11 cellular contexts compared by ENCODE assay signal in the genomic region with DNA sequence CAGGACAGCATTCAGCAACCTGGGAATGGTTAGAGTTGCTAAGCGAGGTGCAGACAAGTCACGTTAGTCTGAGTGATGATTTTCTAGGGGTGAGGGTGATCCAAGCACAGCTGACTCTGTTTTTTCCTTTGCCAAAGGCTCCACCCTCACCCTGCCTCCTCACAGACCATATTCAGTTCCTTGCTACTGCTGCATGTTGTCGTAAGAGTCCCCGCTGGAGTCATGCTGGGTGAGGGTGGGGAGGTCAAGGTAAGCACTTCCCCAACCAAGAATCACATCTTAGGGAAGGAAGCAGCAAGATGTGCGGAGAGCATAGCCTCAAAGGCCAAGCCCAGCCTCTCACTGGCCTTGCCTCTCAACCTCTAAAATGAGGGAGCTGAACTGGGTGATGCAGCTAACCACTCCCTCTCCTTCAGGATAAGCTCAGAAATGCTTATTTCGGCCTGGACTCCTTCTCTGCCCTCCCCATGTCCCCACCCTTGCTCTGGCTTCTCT.
A peak's percentile ranks its signal among the peaks of the same experiment; 100 is the strongest.
DNase-seq lines count a peak whose midpoint lies in the region; ATAC-seq, FAIRE-seq and TF ChIP-seq lines count a peak whose summit lies in the region.
"Had no signal": no experiment of that assay in that cellular context is flagged by ENCODE, and none has a peak within 500 bp of the region (broad histone marks: within the 10 kb centered on the region; RNA-seq: fewer than 3 reads in every experiment).

No MANE protein-coding gene starts in this region.

- ATAC-seq in left lobe of liver, result peak; percentile 2
- no peak for ATAC-seq in GM21737 (IDR thresholded peaks at IDR 0.05; ENCODE audit: unreplicated experiment)
- no peak for ATAC-seq in HG02623 (IDR thresholded peaks at IDR 0.05; ENCODE audit: unreplicated experiment)
- no peak for ATAC-seq in HG03097 (IDR thresholded peaks at IDR 0.05; ENCODE audit: low FRiP score, unreplicated experiment)

- no peak for FAIRE-seq in GM19239 (lab: Jason Lieb, UNC)

- H3K4me1 ChIP-seq in HUES48 (ENCODE audit: control insufficient read depth, insufficient read depth, low read length), result peaks cover 53% of the 10 kb centered on the region
- peaks cover 26 to 94% (median 64%) of the 10 kb centered on the region in 6 donors for H3K4me1 ChIP-seq in spleen

- intact Hi-C loops in spleen (cut with DNase I; ENCODE audit: low total_unique reads), result no loop called here

- H3K4me3 ChIP-seq in HUES48 (ENCODE audit: low read depth, low read length) (no peak overlapping the region), cardiac fibroblast (replicated peaks in 1 of 2; ENCODE audit: low read depth in 2 of 2, low read length in 2 of 2) (no peak overlapping the region), spleen (no peak overlapping the region)

- no peak for TF ChIP-seq POLR2A in spleen (IDR thresholded peaks at IDR 0.05)

- TF ChIP-seq CTCF in cardiac fibroblast (IDR thresholded peaks at IDR 0.05; ENCODE audit: low read depth, low read length), result no peak
- TF ChIP-seq CTCF in spleen (IDR thresholded peaks at IDR 0.05 in 8 of 11, conservative IDR thresholded peaks at IDR 0.05 in 3 of 11), result no peak

- H3K36me3 ChIP-seq in HUES48 (ENCODE audit: control insufficient read depth, insufficient read depth, low read length) (no peaks in the 10 kb centered on the region), spleen (no peaks in the 10 kb centered on the region)

- peak; percentile 30 to 64 for DNase-seq in cardiac fibroblast (ENCODE audit: low read depth in 2 of 2)
- no peak for DNase-seq in left lobe of liver (ENCODE audit: low spot score)
- no peak for DNase-seq in spleen
- no peak for DNase-seq in GM19239 (ENCODE audit: insufficient read length, low spot score)
- DNase-seq: Karpas-422; OCI-M1; stimulated activated CD4-positive, alpha-beta T cell treated with anti-CD3 and anti-CD28 coated beads, Interleukin-12 subunit alpha, Interleukin-12 subunit beta, amount 100 ng/mL, for 4 hours had no signal

- WGBS in spleen, 5 donors, result 44 to 67% (median 51%) methylated on average over 6 of the region's 6 CpGs

- H3K9me3 ChIP-seq in HUES48 (ENCODE audit: control insufficient read depth, insufficient read depth, low read length) (no peaks in the 10 kb centered on the region), spleen (no peaks in the 10 kb centered on the region)

- H3K27ac ChIP-seq in HUES48 (ENCODE audit: low read depth, low read length) (peak overlapping the region; percentile 88), spleen (peak overlapping the region in 7 of 8 donors; percentile 48 to 91 (median 73))

- H3K27me3 ChIP-seq in HUES48 (ENCODE audit: control insufficient read depth, insufficient read depth, low read length) (no peaks in the 10 kb centered on the region), spleen (replicated peaks in 1 of 7) (peaks cover 0 to 36% (median 0%) of the 10 kb centered on the region in 7 donors)

- no peak overlapping the region for H3K9ac ChIP-seq in HUES48 (ENCODE audit: low read depth, low read length)

Comparison
In these comparisons a context has a peak if more than half of its experiments do, and no peak if none do; other contexts are left out.
1. DNase-seq: peak in cardiac fibroblast (2 of 2); none in left lobe of liver (single experiment), spleen (single experiment) and GM19239 (single experiment).